Comparison of ENCODE assay signal across 22 cellular contexts in the genomic region with DNA sequence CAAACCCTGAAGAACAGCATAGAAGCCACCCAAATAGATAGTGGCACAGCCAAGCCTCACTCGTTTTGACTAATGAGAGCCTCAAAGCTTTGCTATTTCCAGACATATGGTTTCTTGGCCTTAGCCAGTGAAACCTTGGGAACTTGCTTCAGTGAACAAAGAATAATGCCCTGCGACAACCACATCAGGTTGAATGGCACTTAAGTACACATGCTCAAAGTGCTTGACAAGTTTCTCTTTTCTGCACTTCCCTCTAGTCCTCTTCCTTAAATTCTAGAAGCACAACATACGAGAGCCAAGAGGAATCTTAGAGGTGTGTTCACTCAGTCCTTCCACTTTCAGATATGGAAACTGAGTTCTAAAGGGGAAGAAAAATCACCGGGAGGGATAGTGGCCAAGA.
"Had no signal": no experiment of that assay in that cellular context is flagged by ENCODE, and none has a peak within 500 bp of the region (broad histone marks: within the 10 kb centered on the region; RNA-seq: fewer than 3 reads in every experiment).

No MANE protein-coding gene starts in this region.

- H3K36me3 ChIP-seq: right lobe of liver, transverse colon, upper lobe of left lung had no signal

- H3K27ac ChIP-seq: parathyroid adenoma, psoas muscle, right lobe of liver, transverse colon, upper lobe of left lung had no signal

- H3K9me3 ChIP-seq: mucosa of descending colon, right lobe of liver, transverse colon had no signal

- H3K4me1 ChIP-seq: parathyroid adenoma, psoas muscle, transverse colon, upper lobe of left lung had no signal

- H3K27me3 ChIP-seq: right lobe of liver, transverse colon, upper lobe of left lung had no signal

- DNase-seq: hippocampal formation; kidney glomerular epithelial cell; left cardiac atrium; midbrain; mucosa of descending colon; naive thymus-derived CD4-positive, alpha-beta T cell; nucleus accumbens; psoas muscle; right lobe of liver; stimulated activated CD4-positive, alpha-beta T cell treated with anti-CD3 and anti-CD28 coated beads, Interleukin-1b, Interleukin-23, amount 100 ng/mL, for 48 hours; stimulated activated CD4-positive, alpha-beta T cell treated with anti-CD3 and anti-CD28 coated beads, Interleukin-2, amount 100 ng/mL, for 48 hours; stimulated activated CD4-positive, alpha-beta T cell treated with anti-CD3 and anti-CD28 coated beads, Interleukin-4, amount 100 ng/mL, for 4 hours; stimulated activated CD8-positive, alpha-beta memory T cell treated with anti-CD3 and anti-CD28 coated beads, Interleukin-4, amount 100 ng/mL, for 48 hours; stimulated activated naive CD4-positive, alpha-beta T cell treated with Interleukin-2 at 50 U/mL for 16 hours; stimulated activated naive CD8-positive, alpha-beta T cell treated with anti-CD3 and anti-CD28 coated beads, Interleukin-15, amount 100 ng/mL, for 72 hours; substantia nigra; transverse colon; upper lobe of left lung had no signal

- ATAC-seq: left cardiac atrium; left lobe of liver; mucosa of descending colon; naive thymus-derived CD4-positive, alpha-beta T cell; psoas muscle; right lobe of liver; stimulated activated memory B cell treated with anti-CD40 and anti-IgM and Interleukin-4, amounts not matched to agents 10 μg/mL and 1 μg/mL and 100 μg/mL, for 72 hours; stimulated activated naive CD8-positive, alpha-beta T cell treated with anti-CD3 and anti-CD28 coated beads, Interleukin-15, amount 100 ng/mL, for 72 hours had no signal

- H3K4me3 ChIP-seq: mucosa of descending colon, psoas muscle, right lobe of liver, smooth muscle cell, transverse colon, upper lobe of left lung had no signal
